Comparison of ENCODE assay signal across 1 cellular context in genomic region chr11:46242462-46242960, GRCh38.
TF ChIP-seq lines count a peak whose summit lies in the region.

No MANE protein-coding gene starts in this region.

TF ChIP-seq in GM23338, 12 proteins besides CTCF, POLR2A, EP300 and RAD21 (continued from another document):
- TF ChIP-seq REST (IDR thresholded peaks at IDR 0.05; ENCODE audit: unreplicated experiment) (no peak), POLR2AphosphoS5 (IDR thresholded peaks at IDR 0.05; ENCODE audit: low read depth) (no peak; the same call in 1 of the 2 replicates), ZNF114 (CRISPR knock-in tag; IDR thresholded peaks at IDR 0.05) (no peak), EZH2 (IDR thresholded peaks at IDR 0.05; ENCODE audit: low read depth, unreplicated experiment) (no peak), EZH2phosphoT487 (IDR thresholded peaks at IDR 0.05; ENCODE audit: unreplicated experiment) (no peak), NANOG (IDR thresholded peaks at IDR 0.05; ENCODE audit: borderline replicate concordance) (no peak), ETS1 (IDR thresholded peaks at IDR 0.05) (no peak)
